ENCODE assay signal across 14 cellular contexts in genomic region chr3:120901716-120902115, GRCh38. TPM values are rescaled to one million over a fixed set of nuclear protein-coding genes. Genes with fewer than 3 reads are reported as not detected.
"Had no signal": no experiment of that assay in that cellular context is flagged by ENCODE, and none has a peak within 500 bp of the region (broad histone marks: within the 10 kb centered on the region; RNA-seq: fewer than 3 reads in every experiment).

No MANE protein-coding gene starts in this region.

RNA-seq across cellular contexts. Expression of gene STXBP5L, which starts 6.3 kb away (rescaled TPM):
- total RNA-seq: activated B cell treated with CpG ODN at 0.5 μM for 24 hours; activated CD4-positive, alpha-beta memory T cell treated with anti-CD3 and anti-CD28 coated beads for 36 hours; activated CD4-positive, alpha-beta memory T cell treated with anti-CD3 and anti-CD28 coated beads, Interleukin-2, amount 10 ng/mL, durations not matched to agents 7 days and 5 days; activated CD4-positive, alpha-beta T cell treated with anti-CD3 and anti-CD28 coated beads for 36 hours; activated CD4-positive, alpha-beta T cell treated with anti-CD3 and anti-CD28 coated beads, Interleukin-2, amount 10 ng/mL, durations not matched to agents 24 days and 14 days; activated CD4-positive, alpha-beta T cell treated with anti-CD3 and anti-CD28 coated beads, Interleukin-2, amount 10 ng/mL, durations not matched to agents 7 days and 5 days; activated CD8-positive, alpha-beta memory T cell treated with anti-CD3 and anti-CD28 coated beads for 36 hours; activated CD8-positive, alpha-beta memory T cell treated with anti-CD3 and anti-CD28 coated beads, Interleukin-2, amount 10 ng/mL, durations not matched to agents 7 days and 5 days; activated CD8-positive, alpha-beta T cell treated with anti-CD3 and anti-CD28 coated beads for 36 hours; activated CD8-positive, alpha-beta T cell treated with anti-CD3 and anti-CD28 coated beads, Interleukin-2, amount 10 ng/mL, durations not matched to agents 7 days and 5 days; T-cell; T-helper 1 cell treated with Interleukin-12 subunit alpha and Interleukin-12 subunit beta and Interleukin-4 antibody, amounts not matched to agents 30 ng/mL and 1 ng/mL, for 36 hours; T-helper 17 cell; T-helper 2 cell treated with Interferon-gamma antibody and Interleukin-4, amounts not matched to agents 100 ng/mL and 5 ng/mL, for 36 hours had no signal
